In the genomic region with DNA sequence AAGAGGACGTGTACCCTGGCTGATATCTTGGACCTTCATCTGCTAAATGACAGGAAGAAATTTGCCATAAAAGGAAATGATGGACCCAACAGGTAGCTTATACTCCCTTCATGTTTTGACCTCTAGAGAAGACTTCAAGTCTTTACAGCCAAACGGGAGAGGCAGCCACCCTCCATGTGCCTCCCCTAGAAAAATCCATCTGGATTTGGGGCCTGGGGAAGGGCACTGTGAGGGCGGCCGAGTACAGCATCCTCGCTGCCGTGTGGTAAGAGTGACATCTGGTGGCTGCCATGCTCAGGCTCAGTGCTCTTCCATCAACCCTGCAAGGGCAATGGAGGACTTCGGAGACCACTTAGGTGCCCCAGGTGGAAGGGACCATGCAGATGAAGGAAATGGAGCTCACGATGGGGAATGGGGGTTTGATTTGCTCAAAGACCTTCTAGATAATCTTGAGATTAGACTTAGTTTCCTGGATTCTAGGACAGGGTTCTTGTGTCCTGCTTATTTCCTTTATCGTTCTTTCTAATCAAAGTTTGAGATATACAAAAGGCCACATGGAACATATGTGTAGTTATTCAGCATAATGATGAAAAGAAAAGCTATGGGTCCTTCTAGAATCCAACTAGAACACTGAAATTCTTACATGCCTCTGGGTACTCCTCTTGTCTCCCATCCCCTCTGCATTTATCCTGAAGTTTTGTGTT, we compare ENCODE assay signal across 10 cellular contexts. TPM values are rescaled to one million over a fixed set of nuclear protein-coding genes. Genes with fewer than 3 reads are reported as not detected.
DNase-seq lines count a peak whose midpoint lies in the region; ATAC-seq and TF ChIP-seq lines count a peak whose summit lies in the region.
"Had no signal": no experiment of that assay in that cellular context is flagged by ENCODE, and none has a peak within 500 bp of the region (broad histone marks: within the 10 kb centered on the region; RNA-seq: fewer than 3 reads in every experiment).

No MANE protein-coding gene starts in this region.

- TF ChIP-seq CTCF in astrocyte of the cerebellum (IDR thresholded peaks at IDR 0.05; ENCODE audit: low read depth, low read length, missing control alignments) (peak; percentile 88), gastrocnemius medialis (IDR thresholded peaks at IDR 0.05 in 4 of 5, conservative IDR thresholded peaks at IDR 0.05 in 1 of 5) (peak in 4 of 5 experiments; percentile 22 to 61 (median 40))

- peak; percentile 53 for DNase-seq in EH (ENCODE audit: low read depth)
- DNase-seq in RKO (ENCODE audit: low spot score) = peak; percentile 53
- peak; percentile 22 for DNase-seq in astrocyte of the cerebellum (ENCODE audit: low read depth)
- peak; percentile 11 to 32 for DNase-seq in hippocampal formation (lab: John Stamatoyannopoulos, UW)
- DNase-seq in gastrocnemius medialis = no peak
- no peak for DNase-seq in effector CD8-positive, alpha-beta T cell (lab: John Stamatoyannopoulos, UW)

- no peak overlapping the region for H3K27ac ChIP-seq in gastrocnemius medialis
- H3K27ac ChIP-seq: skin epidermis had no signal

- no peak for TF ChIP-seq POLR2A in gastrocnemius medialis (IDR thresholded peaks at IDR 0.05)

- no peaks in the 10 kb centered on the region for H3K36me3 ChIP-seq in gastrocnemius medialis

- no peaks in the 10 kb centered on the region for H3K4me1 ChIP-seq in gastrocnemius medialis

- H3K27me3 ChIP-seq in gastrocnemius medialis = no peaks in the 10 kb centered on the region

- ATAC-seq in HG03354 (IDR thresholded peaks at IDR 0.05; ENCODE audit: poor library complexity, severe bottlenecking, unreplicated experiment) (peak; percentile 65), gastrocnemius medialis (no peak), GM21528 (IDR thresholded peaks at IDR 0.05; ENCODE audit: low FRiP score, unreplicated experiment) (no peak)
- ATAC-seq: T-cell had no signal

- no peak overlapping the region for H3K4me3 ChIP-seq in astrocyte of the cerebellum (ENCODE audit: low read depth, low read length)
- no peak overlapping the region for H3K4me3 ChIP-seq in gastrocnemius medialis
- H3K4me3 ChIP-seq: skin epidermis had no signal

- in situ Hi-C loops in astrocyte of the cerebellum (cut with HindIII; ENCODE audit: low sequenced_read_pairs) (no loop called here), gastrocnemius medialis (cut with MboI; ENCODE audit: low sequenced_read_pairs in 4 of 4) (loop anchor here in 1 of 4 donors (25.0 kb wide), 1 partner anchor 145 kb away; no protein-coding TSS in a partner anchor)

- H3K9me3 ChIP-seq in gastrocnemius medialis = no peaks in the 10 kb centered on the region

- intact Hi-C loops in gastrocnemius medialis (cut with DNase I; ENCODE audit: low total_unique reads) = no loop called here

RNA-seq across cellular contexts. Expression of gene AQP9, which starts 44.4 kb away (rescaled TPM):
- 1 to 10 TPM in 2 of 4 donors, under 1 TPM in 1, not detected in 1; 0.52 to 1.2 (median 1.1) TPM for total RNA-seq in gastrocnemius medialis

Comparison
In these comparisons a context has a peak if more than half of its experiments do, and no peak if none do; other contexts are left out.
1. DNase-seq: peak in EH (single experiment), RKO (single experiment), astrocyte of the cerebellum (single experiment) and hippocampal formation (2 of 2); none in gastrocnemius medialis (0 of 2) and effector CD8-positive, alpha-beta T cell (single experiment).